17 cellular contexts compared by ENCODE assay signal in genomic region chr3:135224963-135225362, GRCh38.
DNase-seq lines count a peak whose midpoint lies in the region; ATAC-seq and TF ChIP-seq lines count a peak whose summit lies in the region.
"Had no signal": no experiment of that assay in that cellular context is flagged by ENCODE, and none has a peak within 500 bp of the region (broad histone marks: within the 10 kb centered on the region; RNA-seq: fewer than 3 reads in every experiment).

No MANE protein-coding gene starts in this region.

- H3K27me3 Mint-ChIP-seq in nephron progenitor cell (ENCODE audit: low read depth, poor library complexity) = peaks cover 3% of the 10 kb centered on the region
- H3K27me3 Mint-ChIP-seq: B cell had no signal

- no peak overlapping the region for H3K4me3 Mint-ChIP-seq in nephron progenitor cell
- H3K4me3 Mint-ChIP-seq: B cell had no signal

- peaks cover 18% of the 10 kb centered on the region for H3K4me1 Mint-ChIP-seq in nephron progenitor cell
- H3K4me1 Mint-ChIP-seq: B cell had no signal

- ATAC-seq in GM19463 (IDR thresholded peaks at IDR 0.05; ENCODE audit: unreplicated experiment) (peak; percentile 37), HG03521 (IDR thresholded peaks at IDR 0.05; ENCODE audit: unreplicated experiment) (no peak)
- ATAC-seq: HCT116 had no signal

- H3K27ac Mint-ChIP-seq in nephron progenitor cell = peak overlapping the region; percentile 43
- H3K27ac Mint-ChIP-seq: B cell had no signal

- H3K36me3 Mint-ChIP-seq in nephron progenitor cell (ENCODE audit: low read depth) = no peaks in the 10 kb centered on the region

- H3K9me3 Mint-ChIP-seq in nephron progenitor cell = no peaks in the 10 kb centered on the region

- TF ChIP-seq CTCF in nephron progenitor cell (IDR thresholded peaks at IDR 0.05) = no peak

- DNase-seq in NCI-H146 (lab: John Stamatoyannopoulos, UW) (peak; percentile 19), NCI-H146 treated with DMSO at 0.1 percent for 48 hours (lab: John Stamatoyannopoulos, UW; ENCODE audit: unreplicated experiment) (no peak), NCI-H526 treated with DMSO at 0.1 percent for 48 hours (lab: John Stamatoyannopoulos, UW) (peak; percentile 5), nephron progenitor cell (peak; percentile 10)
- no peak for DNase-seq in activated effector memory CD4-positive, alpha-beta T cell treated with anti-CD3 and anti-CD28 coated beads, Interleukin-2, amount 50 U/mL, for 16 hours
- DNase-seq: GDM1, GOT3, KBM-7, NCI-H2029, NCI-H446, NCI-H774, OCI-M1, Right ventricle myocardium superior had no signal

Comparison
In these comparisons a context has a peak if more than half of its experiments do, and no peak if none do; other contexts are left out.
1. DNase-seq: peak in NCI-H146 (single experiment), NCI-H526 treated with DMSO at 0.1 percent for 48 hours (single experiment) and nephron progenitor cell (single experiment); none in NCI-H146 treated with DMSO at 0.1 percent for 48 hours (single experiment) and activated effector memory CD4-positive, alpha-beta T cell treated with anti-CD3 and anti-CD28 coated beads, Interleukin-2, amount 50 U/mL, for 16 hours (single experiment).